9 cellular contexts compared by ENCODE assay signal in the genomic region with DNA sequence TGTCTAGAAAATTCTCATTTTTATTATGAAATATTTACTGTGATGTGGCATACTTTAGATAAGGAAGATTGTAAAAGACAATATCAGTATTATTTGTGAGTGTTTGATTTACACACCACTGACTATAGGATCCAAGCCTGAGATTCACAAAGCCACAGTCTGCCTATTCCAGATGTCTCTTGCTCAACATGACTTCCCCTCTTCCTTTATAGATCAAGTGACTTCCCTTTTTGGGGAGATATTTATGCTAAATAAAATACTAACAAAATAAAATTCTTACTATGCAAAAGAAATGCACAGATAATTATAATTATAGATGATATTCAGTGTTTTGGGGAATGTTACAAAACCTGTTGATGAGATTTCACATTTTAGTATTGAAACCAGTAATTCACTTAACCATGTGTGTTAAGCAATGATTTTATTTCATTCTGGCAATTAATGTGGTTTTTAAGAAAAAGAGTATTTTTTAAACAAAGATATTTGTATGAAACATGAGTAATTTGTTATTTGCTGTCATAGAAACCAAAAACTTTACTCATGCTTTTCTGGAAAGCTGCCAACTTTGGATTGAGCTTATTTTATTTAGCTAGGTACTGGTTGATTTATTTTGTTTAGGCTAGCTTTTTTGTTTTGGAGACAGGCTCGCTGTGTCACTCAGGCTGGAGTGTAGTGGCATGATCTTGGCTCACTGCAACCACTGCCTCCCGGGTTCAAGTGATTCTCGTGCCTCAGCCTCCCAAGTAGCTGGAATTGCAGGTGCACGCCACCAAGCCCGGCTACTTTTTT. TPM values are rescaled to one million over a fixed set of nuclear protein-coding genes. Genes with fewer than 3 reads are reported as not detected.
DNase-seq lines count a peak whose midpoint lies in the region; ATAC-seq, FAIRE-seq and TF ChIP-seq lines count a peak whose summit lies in the region.
"Had no signal": no experiment of that assay in that cellular context is flagged by ENCODE, and none has a peak within 500 bp of the region (broad histone marks: within the 10 kb centered on the region; RNA-seq: fewer than 3 reads in every experiment).

No MANE protein-coding gene starts in this region.

- peaks cover 4% of the 10 kb centered on the region for H3K79me2 ChIP-seq in osteoblast (ENCODE audit: insufficient read depth, low read length)

- H3K27me3 ChIP-seq in osteoblast (ENCODE audit: insufficient read depth, low read length) (no peaks in the 10 kb centered on the region), neuronal stem cell (ENCODE audit: control insufficient read depth in 3 of 3, insufficient read depth in 3 of 3, low read depth in 1 of 3, low read length in 3 of 3) (no peaks in the 10 kb centered on the region)

- no peaks in the 10 kb centered on the region for H3K79me1 ChIP-seq in neuronal stem cell (ENCODE audit: low read depth, low read length)

- H3K4me1 ChIP-seq in osteoblast (ENCODE audit: insufficient read depth, low read length) (peaks cover 47% of the 10 kb centered on the region), neuronal stem cell (ENCODE audit: control insufficient read depth in 2 of 2, insufficient read depth in 1 of 2, low read depth in 1 of 2, low read length in 2 of 2) (no peaks in the 10 kb centered on the region)

- H3K9me3 ChIP-seq in osteoblast (ENCODE audit: low read depth, low read length): no peaks in the 10 kb centered on the region
- H3K9me3 ChIP-seq in neuronal stem cell (replicated peaks in 1 of 2; ENCODE audit: control insufficient read depth in 2 of 2, insufficient read depth in 1 of 2, low read depth in 1 of 2, low read length in 2 of 2): no peaks in the 10 kb centered on the region

- H2BK5ac ChIP-seq in neuronal stem cell (ENCODE audit: low read length): no peak overlapping the region

- H3K4me1 Mint-ChIP-seq in activated T-helper 2 cell treated with anti-CD3 and anti-CD28 coated beads, Interferon-gamma antibody, Interleukin-2, Interleukin-4, amounts not matched to agents 10 μg/mL and 5 μg/mL and 100 μg/mL, durations not matched to agents 14 hours and 24 hours and 36 hours (ENCODE audit: low read depth): peaks cover 67% of the 10 kb centered on the region

- H4K8ac ChIP-seq in neuronal stem cell (ENCODE audit: low read depth, low read length): no peak overlapping the region

- H3K4me3 Mint-ChIP-seq in activated T-helper 2 cell treated with anti-CD3 and anti-CD28 coated beads, Interferon-gamma antibody, Interleukin-2, Interleukin-4, amounts not matched to agents 10 μg/mL and 5 μg/mL and 100 μg/mL, durations not matched to agents 14 hours and 24 hours and 36 hours (ENCODE audit: low read depth): no peak overlapping the region

- no peak for TF ChIP-seq POLR2A in GM12891 (IDR thresholded peaks at IDR 0.05; ENCODE audit: low read depth, low read length)

- no peak overlapping the region for H2AK5ac ChIP-seq in neuronal stem cell (ENCODE audit: low read depth, low read length)

- H2AFZ ChIP-seq in osteoblast (ENCODE audit: low read length): no peak overlapping the region
- no peak overlapping the region for H2AFZ ChIP-seq in neuronal stem cell (ENCODE audit: low read length)

- no peaks in the 10 kb centered on the region for H4K20me1 ChIP-seq in osteoblast (ENCODE audit: insufficient read depth, low read length)

- H3K36me3 ChIP-seq in osteoblast (ENCODE audit: insufficient read depth, low read length): peaks cover 3% of the 10 kb centered on the region
- peaks cover 5 to 24% of the 10 kb centered on the region in 2 donors for H3K36me3 ChIP-seq in neuronal stem cell (replicated peaks in 1 of 2; ENCODE audit: control insufficient read depth in 2 of 2, insufficient read depth in 2 of 2, low read length in 2 of 2)

- no peaks in the 10 kb centered on the region for H3K27me3 Mint-ChIP-seq in activated T-helper 2 cell treated with anti-CD3 and anti-CD28 coated beads, Interferon-gamma antibody, Interleukin-2, Interleukin-4, amounts not matched to agents 10 μg/mL and 5 μg/mL and 100 μg/mL, durations not matched to agents 14 hours and 24 hours and 36 hours (ENCODE audit: low read depth)

- H2BK12ac ChIP-seq in neuronal stem cell (ENCODE audit: low read length): no peak overlapping the region

- H3K9ac ChIP-seq in neuronal stem cell (ENCODE audit: low read depth, low read length, poor library complexity): no peak overlapping the region

- no peak overlapping the region for H2BK15ac ChIP-seq in neuronal stem cell (ENCODE audit: low read length)

- H3K27ac Mint-ChIP-seq in activated T-helper 2 cell treated with anti-CD3 and anti-CD28 coated beads, Interferon-gamma antibody, Interleukin-2, Interleukin-4, amounts not matched to agents 10 μg/mL and 5 μg/mL and 100 μg/mL, durations not matched to agents 14 hours and 24 hours and 36 hours: no peak overlapping the region

- H3K4me3 ChIP-seq in choroid plexus epithelial cell (ENCODE audit: low read depth, low read length): no peak overlapping the region
- no peak overlapping the region for H3K4me3 ChIP-seq in osteoblast (ENCODE audit: insufficient read depth, low read length)
- H3K4me3 ChIP-seq in neuronal stem cell (ENCODE audit: low read length in 2 of 2): no peak overlapping the region

- H2BK120ac ChIP-seq in neuronal stem cell (ENCODE audit: low read depth, low read length): no peak overlapping the region

- no peak overlapping the region for H3K4ac ChIP-seq in neuronal stem cell (ENCODE audit: low read length)

- H3K36me3 Mint-ChIP-seq in activated T-helper 2 cell treated with anti-CD3 and anti-CD28 coated beads, Interferon-gamma antibody, Interleukin-2, Interleukin-4, amounts not matched to agents 10 μg/mL and 5 μg/mL and 100 μg/mL, durations not matched to agents 14 hours and 24 hours and 36 hours (ENCODE audit: low read depth): peaks cover 55% of the 10 kb centered on the region

- no peaks in the 10 kb centered on the region for H3K9me3 Mint-ChIP-seq in activated T-helper 2 cell treated with anti-CD3 and anti-CD28 coated beads, Interferon-gamma antibody, Interleukin-2, Interleukin-4, amounts not matched to agents 10 μg/mL and 5 μg/mL and 100 μg/mL, durations not matched to agents 14 hours and 24 hours and 36 hours

- no peak overlapping the region for H3K18ac ChIP-seq in neuronal stem cell (ENCODE audit: low read length)

- TF ChIP-seq CTCF in choroid plexus epithelial cell (conservative IDR thresholded peaks at IDR 0.05; ENCODE audit: low read depth, low read length) (no peak), osteoblast (IDR thresholded peaks at IDR 0.05; ENCODE audit: extremely low read depth, low read depth, low read length) (no peak)

- no peak for FAIRE-seq in GM12891 (lab: Jason Lieb, UNC)

- WGBS in neuronal stem cell (ENCODE audit: extremely low coverage in 2 of 2, insufficient read length in 2 of 2, insufficient replicate concordance in 1 of 2), 2 donors: no CpG with 5 or more reads among the region's 5 CpGs

- peak overlapping the region; percentile 38 for H3K4me2 ChIP-seq in osteoblast (ENCODE audit: insufficient read depth, low read length)
- H3K4me2 ChIP-seq in neuronal stem cell (ENCODE audit: insufficient read depth, low read length, poor library complexity, severe bottlenecking): no peak overlapping the region

- H3K23ac ChIP-seq in neuronal stem cell (ENCODE audit: low read depth, low read length, poor library complexity): no peak overlapping the region

- no peak overlapping the region for H3K14ac ChIP-seq in neuronal stem cell (ENCODE audit: low read length)

- no peak for ATAC-seq in HG02623 (IDR thresholded peaks at IDR 0.05; ENCODE audit: unreplicated experiment)

- intact Hi-C loops in activated T-helper 2 cell treated with anti-CD3 and anti-CD28 coated beads, Interferon-gamma antibody, Interleukin-2, Interleukin-4, amounts not matched to agents 10 μg/mL and 5 μg/mL and 100 μg/mL, durations not matched to agents 14 hours and 24 hours and 36 hours (cut with micrococcal nuclease): no loop called here

- no peak overlapping the region for H4K91ac ChIP-seq in neuronal stem cell (ENCODE audit: low read depth, low read length, poor library complexity)

- DNase-seq in GM12891 (ENCODE audit: insufficient read length, low spot score) (no peak), NOMO-1 treated with dmso at 0.1 percent for 144 hours (lab: John Stamatoyannopoulos, UW; ENCODE audit: unreplicated experiment) (peak; percentile 69), choroid plexus epithelial cell (ENCODE audit: low read depth) (peak; percentile 93), osteoblast (ENCODE audit: insufficient read length, low spot score, missing footprints) (no peak), neuronal stem cell (ENCODE audit: low spot score) (no peak)
- DNase-seq in activated T-helper 2 cell treated with anti-CD3 and anti-CD28 coated beads, Interferon-gamma antibody, Interleukin-2, Interleukin-4, amounts not matched to agents 10 μg/mL and 5 μg/mL and 100 μg/mL, durations not matched to agents 14 hours and 24 hours and 36 hours (ENCODE audit: low spot score): no peak
- no peak for DNase-seq in activated CD8-positive, alpha-beta memory T cell treated with anti-CD3 and anti-CD28 coated beads, Interleukin-2, amount 50 U/mL, for 48 hours

- H3K27ac ChIP-seq in osteoblast (ENCODE audit: low read depth, low read length): peak overlapping the region; percentile 89
- no peak overlapping the region for H3K27ac ChIP-seq in neuronal stem cell (replicated peaks; ENCODE audit: low read length)

TF ChIP-seq in GM12891, 5 proteins besides CTCF, POLR2A, EP300 and RAD21:
- TF ChIP-seq SPI1 (IDR thresholded peaks at IDR 0.05; ENCODE audit: low read depth, low read length) (peak; percentile 36; the same call in 1 of the 2 replicates), TAF1 (IDR thresholded peaks at IDR 0.05; ENCODE audit: low read depth, low read length) (no peak)

RNA-seq across cellular contexts. Expression of gene GPR183, which starts 13.7 kb away (rescaled TPM):
- polyA plus RNA-seq in GM12891 (2012; ENCODE audit: low read depth, missing spikeins): 61.8 TPM
- 0.29 and 0.36 TPM in 2 replicates for total RNA-seq in osteoblast
- 143 and 147 TPM in 2 replicates for total RNA-seq in activated T-helper 2 cell treated with anti-CD3 and anti-CD28 coated beads, Interferon-gamma antibody, Interleukin-2, Interleukin-4, amounts not matched to agents 10 μg/mL and 5 μg/mL and 100 μg/mL, durations not matched to agents 14 hours and 24 hours and 36 hours
- not detected for polyA plus RNA-seq in neuronal stem cell (2013, experiment 1 of 2)
- polyA plus RNA-seq in neuronal stem cell (2013, experiment 2 of 2): not detected
- polyA plus RNA-seq: neural cell had no signal

Comparison
In these comparisons a context has a peak if more than half of its experiments do, and no peak if none do; other contexts are left out.
1. DNase-seq: peak in NOMO-1 treated with dmso at 0.1 percent for 144 hours (single experiment) and choroid plexus epithelial cell (single experiment); none in GM12891 (single experiment), osteoblast (single experiment), activated T-helper 2 cell treated with anti-CD3 and anti-CD28 coated beads, Interferon-gamma antibody, Interleukin-2, Interleukin-4, amounts not matched to agents 10 μg/mL and 5 μg/mL and 100 μg/mL, durations not matched to agents 14 hours and 24 hours and 36 hours (single experiment), neuronal stem cell (single experiment) and activated CD8-positive, alpha-beta memory T cell treated with anti-CD3 and anti-CD28 coated beads, Interleukin-2, amount 50 U/mL, for 48 hours (single experiment).
2. RNA of gene GPR183, which starts 13.7 kb away (total RNA-seq): 143 to 147 TPM in activated T-helper 2 cell treated with anti-CD3 and anti-CD28 coated beads, Interferon-gamma antibody, Interleukin-2, Interleukin-4, amounts not matched to agents 10 μg/mL and 5 μg/mL and 100 μg/mL, durations not matched to agents 14 hours and 24 hours and 36 hours; 0.29 to 0.36 TPM in osteoblast; every median in the first group is over 100 times any median in the second.